In the genomic region with DNA sequence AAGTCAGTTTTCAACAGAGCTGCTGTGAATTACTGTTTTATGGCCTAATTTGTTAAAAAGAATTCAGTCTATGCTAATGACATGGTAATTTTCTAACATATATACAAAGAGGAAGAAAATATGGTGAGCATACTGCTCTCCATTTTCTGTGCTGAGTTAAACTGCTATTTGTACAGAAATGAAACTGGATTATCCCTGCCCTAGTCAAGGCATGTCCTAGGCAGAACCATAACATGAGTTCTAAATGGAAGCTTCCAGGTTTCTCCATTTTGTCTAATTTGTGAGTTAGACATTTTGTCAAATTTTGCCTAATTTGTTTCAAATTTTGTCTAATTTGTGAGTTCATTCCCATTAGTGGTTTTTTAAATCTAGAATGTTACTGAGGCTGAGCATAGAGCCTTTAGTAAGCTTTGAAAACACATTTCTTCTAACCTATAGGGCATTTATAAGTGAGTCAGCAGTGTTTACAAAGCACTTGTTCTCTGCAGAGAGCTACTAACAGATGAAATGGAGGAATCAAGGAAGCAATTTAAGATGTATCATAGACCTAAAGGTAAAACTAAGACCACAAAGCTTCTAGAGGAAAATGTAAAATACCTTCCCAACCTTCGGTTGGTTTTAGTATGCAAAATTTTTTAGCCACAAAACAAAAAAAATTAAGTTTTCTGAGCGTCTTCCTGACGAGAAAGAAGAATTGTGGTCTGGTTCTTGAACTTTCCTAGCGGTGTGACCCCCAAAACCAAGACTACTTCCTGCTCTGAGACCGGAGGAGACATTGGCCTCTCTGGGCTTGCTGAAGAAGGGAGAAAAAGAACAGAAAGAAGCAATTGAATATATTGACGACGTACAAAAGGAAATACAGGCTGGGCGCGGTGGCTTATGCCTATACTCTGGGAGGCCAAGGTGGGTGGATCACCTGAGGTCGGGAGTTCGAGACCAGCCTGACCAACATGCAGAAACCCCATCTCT, we compare ENCODE assay signal across 9 cellular contexts. TPM values are rescaled to one million over a fixed set of nuclear protein-coding genes. Genes with fewer than 3 reads are reported as not detected.
DNase-seq lines count a peak whose midpoint lies in the region; ATAC-seq and TF ChIP-seq lines count a peak whose summit lies in the region.
"Had no signal": no experiment of that assay in that cellular context is flagged by ENCODE, and none has a peak within 500 bp of the region (broad histone marks: within the 10 kb centered on the region; RNA-seq: fewer than 3 reads in every experiment).

No MANE protein-coding gene starts in this region.

- no peak overlapping the region for H2AFZ ChIP-seq in GM23338
- H2AFZ ChIP-seq in Loucy (ENCODE audit: low read length): no peak overlapping the region
- H2AFZ ChIP-seq in Karpas-422 (ENCODE audit: low read length): no peak overlapping the region

- no peak overlapping the region for H3K27ac ChIP-seq in GM23338 (ENCODE audit: low read depth)
- no peak overlapping the region for H3K27ac ChIP-seq in Karpas-422 (ENCODE audit: low read length)

- H3K36me3 ChIP-seq in GM23338 (ENCODE audit: insufficient read depth) (no peaks in the 10 kb centered on the region), Loucy (ENCODE audit: insufficient read depth, low read length) (peaks cover 4% of the 10 kb centered on the region; the same call in 1 of the 2 replicates), Karpas-422 (ENCODE audit: insufficient read depth, low read length) (no peaks in the 10 kb centered on the region)

- H3F3A ChIP-seq in GM23338 (replicated peaks; ENCODE audit: low read depth) (no peaks in the 10 kb centered on the region), Loucy (ENCODE audit: low read depth) (no peaks in the 10 kb centered on the region)

- ATAC-seq in GM18519 (IDR thresholded peaks at IDR 0.05; ENCODE audit: low FRiP score, unreplicated experiment): peak; percentile 37
- no peak for ATAC-seq in GM23338

- H3K9ac ChIP-seq in Loucy (ENCODE audit: low read depth, low read length, poor library complexity, severe bottlenecking) (peak overlapping the region; percentile 14), Karpas-422 (ENCODE audit: low read length) (no peak overlapping the region)

- H4K20me1 ChIP-seq in GM23338 (replicated peaks; ENCODE audit: insufficient read depth) (no peaks in the 10 kb centered on the region; the same call in 1 of the 2 replicates), Loucy (ENCODE audit: insufficient read depth, low read length, poor library complexity, severe bottlenecking) (no peaks in the 10 kb centered on the region), Karpas-422 (ENCODE audit: insufficient read depth, low read depth, low read length) (no peaks in the 10 kb centered on the region)

- H3K9me2 ChIP-seq in GM23338 (ENCODE audit: insufficient read depth): no peaks in the 10 kb centered on the region
- no peaks in the 10 kb centered on the region for H3K9me2 ChIP-seq in Loucy (replicated peaks; ENCODE audit: low read depth, low read length)
- H3K9me2 ChIP-seq in Karpas-422 (replicated peaks; ENCODE audit: insufficient read depth, low read length): no peaks in the 10 kb centered on the region

- H3K27me3 ChIP-seq in GM23338 (ENCODE audit: insufficient read depth): no peaks in the 10 kb centered on the region
- no peaks in the 10 kb centered on the region for H3K27me3 ChIP-seq in Loucy (ENCODE audit: insufficient read depth, low read length, poor library complexity, severe bottlenecking)
- H3K27me3 ChIP-seq in Karpas-422 (ENCODE audit: low read length): no peaks in the 10 kb centered on the region

- DNase-seq in GM23338 (ENCODE audit: low spot score) (no peak), iris pigment epithelial cell (ENCODE audit: low read depth) (peak; percentile 27), GF-D8 (lab: John Stamatoyannopoulos, UW) (no peak), SW 1271 (lab: John Stamatoyannopoulos, UW) (no peak), chondrocyte (ENCODE audit: low spot score) (no peak), Karpas-422 (no peak)

- TF ChIP-seq CTCF in GM23338 (conservative IDR thresholded peaks at IDR 0.05; ENCODE audit: low read depth in 2 of 2) (no peak), Loucy (conservative IDR thresholded peaks at IDR 0.05; ENCODE audit: low read length) (no peak), chondrocyte (IDR thresholded peaks at IDR 0.05) (no peak)

- H3K4me2 ChIP-seq in GM23338: no peak overlapping the region
- H3K4me2 ChIP-seq in Loucy (ENCODE audit: low read depth, low read length, poor library complexity, severe bottlenecking): peak overlapping the region; percentile 36
- H3K4me2 ChIP-seq in Karpas-422 (ENCODE audit: low read depth, low read length, poor library complexity, severe bottlenecking): no peak overlapping the region

- H3K27me3 Mint-ChIP-seq in GM23338 (ENCODE audit: insufficient read depth, low read depth, poor library complexity) (no peaks in the 10 kb centered on the region), chondrocyte (ENCODE audit: low read depth) (no peaks in the 10 kb centered on the region)

- no peaks in the 10 kb centered on the region for H3K9me3 ChIP-seq in Loucy (ENCODE audit: insufficient read depth, low read depth, low read length)
- H3K9me3 ChIP-seq in Karpas-422 (ENCODE audit: low read length): no peaks in the 10 kb centered on the region

- H3K9me3 Mint-ChIP-seq in GM23338 (no peaks in the 10 kb centered on the region), chondrocyte (ENCODE audit: low read depth) (no peaks in the 10 kb centered on the region)
- H3K9me3 Mint-ChIP-seq: nephron had no signal

- H3K4me3 Mint-ChIP-seq in GM23338: no peak overlapping the region
- no peak overlapping the region for H3K4me3 Mint-ChIP-seq in chondrocyte (ENCODE audit: unreplicated experiment)
- H3K4me3 Mint-ChIP-seq: nephron had no signal

- H3K4me1 Mint-ChIP-seq in GM23338 (peaks cover 31% of the 10 kb centered on the region), chondrocyte (ENCODE audit: low read depth) (peaks cover 5% of the 10 kb centered on the region)

- H3K79me2 ChIP-seq in GM23338 (replicated peaks; ENCODE audit: insufficient read depth) (no peaks in the 10 kb centered on the region), Loucy (ENCODE audit: insufficient read depth, low read length) (no peaks in the 10 kb centered on the region), Karpas-422 (ENCODE audit: low read length) (no peaks in the 10 kb centered on the region)

- no peak overlapping the region for H3K4me3 ChIP-seq in GM23338
- H3K4me3 ChIP-seq in Loucy (ENCODE audit: low read length, poor library complexity, severe bottlenecking): peak overlapping the region; percentile 10
- H3K4me3 ChIP-seq in Karpas-422 (ENCODE audit: low read length): no peak overlapping the region

- H3K36me3 Mint-ChIP-seq in GM23338 (ENCODE audit: low read depth) (peaks cover 3% of the 10 kb centered on the region; the same call in 1 of the 3 replicates), chondrocyte (ENCODE audit: low read depth) (no peaks in the 10 kb centered on the region)

- peak overlapping the region; percentile 72; the same call in 1 of the 2 replicates for H3K27ac Mint-ChIP-seq in GM23338
- no peak overlapping the region for H3K27ac Mint-ChIP-seq in chondrocyte (ENCODE audit: unreplicated experiment)
- H3K27ac Mint-ChIP-seq: nephron had no signal

- peaks cover 22% of the 10 kb centered on the region for H3K4me1 ChIP-seq in GM23338 (ENCODE audit: insufficient read depth)
- peaks cover 18% of the 10 kb centered on the region for H3K4me1 ChIP-seq in Loucy (ENCODE audit: insufficient read depth, low read length, poor library complexity, severe bottlenecking)
- peaks cover 17% of the 10 kb centered on the region for H3K4me1 ChIP-seq in Karpas-422 (ENCODE audit: low read length)

TF ChIP-seq in GM23338, 12 proteins besides CTCF, POLR2A, EP300 and RAD21 (continues in another document):
- TF ChIP-seq EZH2 (IDR thresholded peaks at IDR 0.05; ENCODE audit: low read depth, unreplicated experiment): no peak

RNA-seq across cellular contexts. Expression of a gene that starts 9.8 kb away (rescaled TPM):
- not detected in 2 replicates for total RNA-seq in GM23338 (2014; rRNA removed; shearing (Covaris generic))
- 0.95 and 1.2 TPM in 2 replicates for polyA plus RNA-seq in GM23338 (2016; fragmentation: Nextera tagmentation; extraction: Ambion mirVana)
- total RNA-seq in chondrocyte: not detected in 3 replicates
- total RNA-seq in Karpas-422 (2014; rRNA removed; shearing (Covaris generic); ENCODE audit: low replicate concordance): not detected in 2 replicates

RNA-seq across cellular contexts. Expression of a gene that starts 48.1 kb away (rescaled TPM):
- total RNA-seq in GM23338 (2014; rRNA removed; shearing (Covaris generic)): not detected in 2 replicates
- polyA plus RNA-seq in GM23338 (2016; fragmentation: Nextera tagmentation; extraction: Ambion mirVana): 0.21 TPM in 1 of 2 replicates, not detected in the other
- total RNA-seq in chondrocyte: not detected in 3 replicates
- total RNA-seq in Karpas-422 (2014; rRNA removed; shearing (Covaris generic); ENCODE audit: low replicate concordance): not detected in 2 replicates
